In genomic region chr10:60031664-60032063, GRCh38 we compare ENCODE assay signal across 10 cellular contexts.
DNase-seq lines count a peak whose midpoint lies in the region; ATAC-seq and TF ChIP-seq lines count a peak whose summit lies in the region.
"Had no signal": no experiment of that assay in that cellular context is flagged by ENCODE, and none has a peak within 500 bp of the region (broad histone marks: within the 10 kb centered on the region; RNA-seq: fewer than 3 reads in every experiment).

No MANE protein-coding gene starts in this region.

- H3K4me1 ChIP-seq in Karpas-422 (ENCODE audit: low read length) (peaks cover 34% of the 10 kb centered on the region), esophagus squamous epithelium (peaks cover 4 to 18% (median 5%) of the 10 kb centered on the region in 3 donors)

- H3K27ac ChIP-seq in Karpas-422 (ENCODE audit: low read length) (peak overlapping the region; percentile 22; the same call in 1 of the 2 replicates), esophagus squamous epithelium (peak overlapping the region in 2 of 4 donors; percentile 0 to 37)

- H3K27me3 ChIP-seq in Karpas-422 (ENCODE audit: low read length) (no peaks in the 10 kb centered on the region), esophagus squamous epithelium (no peaks in the 10 kb centered on the region)

- H3K36me3 ChIP-seq in Karpas-422 (ENCODE audit: insufficient read depth, low read length) (no peaks in the 10 kb centered on the region), esophagus squamous epithelium (no peaks in the 10 kb centered on the region)

- peak; percentile 74 for ATAC-seq in GM21717 (IDR thresholded peaks at IDR 0.05; ENCODE audit: unreplicated experiment)
- peak; percentile 37 for ATAC-seq in left ventricle myocardium superior

- no peak overlapping the region for H3K4me3 ChIP-seq in Karpas-422 (ENCODE audit: low read length)
- H3K4me3 ChIP-seq in esophagus squamous epithelium: no peak overlapping the region

- no peaks in the 10 kb centered on the region for H4K20me1 ChIP-seq in Karpas-422 (ENCODE audit: insufficient read depth, low read depth, low read length)

- DNase-seq in GM13976 (ENCODE audit: low spot score) (peak; percentile 37), Karpas-422 (peak; percentile 64), left ventricle myocardium superior (no peak), dedifferentiated amniotic fluid mesenchymal stem cell (ENCODE audit: extremely low spot score) (no peak), esophagus squamous epithelium (lab: John Stamatoyannopoulos, UW) (no peak), mesenteric fat pad (ENCODE audit: low spot score) (no peak)
- DNase-seq in effector CD8-positive, alpha-beta T cell (lab: John Stamatoyannopoulos, UW): no peak
- DNase-seq: activated CD4-positive, alpha-beta T cell treated with anti-CD3 and anti-CD28 coated beads, Interleukin-2, amount 50 U/mL, for 4 hours; DMS53 had no signal

- H3K9me3 ChIP-seq in Karpas-422 (ENCODE audit: low read length) (no peaks in the 10 kb centered on the region), esophagus squamous epithelium (no peaks in the 10 kb centered on the region)

- TF ChIP-seq POLR2A in esophagus squamous epithelium (IDR thresholded peaks at IDR 0.05): no peak

- no peak overlapping the region for H3K4me2 ChIP-seq in Karpas-422 (ENCODE audit: low read depth, low read length, poor library complexity, severe bottlenecking)

- TF ChIP-seq CTCF in GM13976 (IDR thresholded peaks at IDR 0.05; ENCODE audit: borderline replicate concordance, control extremely low read depth, extremely low read depth, insufficient read depth, missing control alignments): no peak
- TF ChIP-seq CTCF in esophagus squamous epithelium (IDR thresholded peaks at IDR 0.05): no peak

- in situ Hi-C loops in GM13976 (cut with MboI; ENCODE audit: low sequenced_read_pairs, unreplicated experiment): loop anchor here (10.0 to 25.0 kb wide), 2 partner anchors 169 to 407 kb away; no protein-coding TSS in a partner anchor

- intact Hi-C loops in left ventricle myocardium superior (cut with micrococcal nuclease): loop anchor here (10.0 kb wide), 1 partner anchor 407 kb away; no protein-coding TSS in a partner anchor
- intact Hi-C loops in esophagus squamous epithelium (cut with DNase I): loop anchor here (5.0 to 10.0 kb wide), 2 partner anchors 197 to 404 kb away; no protein-coding TSS in a partner anchor

- no peak overlapping the region for H3K9ac ChIP-seq in Karpas-422 (ENCODE audit: low read length)

- H3K79me2 ChIP-seq in Karpas-422 (ENCODE audit: low read length): no peaks in the 10 kb centered on the region

- H2AFZ ChIP-seq in Karpas-422 (ENCODE audit: low read length): peak overlapping the region; percentile 6; the same call in 1 of the 2 replicates

- H3K9me2 ChIP-seq in Karpas-422 (replicated peaks; ENCODE audit: insufficient read depth, low read length): no peaks in the 10 kb centered on the region

Comparison
In these comparisons a context has a peak if more than half of its experiments do, and no peak if none do; other contexts are left out.
1. DNase-seq: peak in GM13976 (single experiment) and Karpas-422 (single experiment); none in left ventricle myocardium superior (single experiment), dedifferentiated amniotic fluid mesenchymal stem cell (single experiment), effector CD8-positive, alpha-beta T cell (single experiment), esophagus squamous epithelium (single experiment) and mesenteric fat pad (single experiment).